In genomic region chr15:65870889-65871533, GRCh38 we compare ENCODE assay signal across 8 cellular contexts. TPM values are rescaled to one million over a fixed set of nuclear protein-coding genes. Genes with fewer than 3 reads are reported as not detected.
DNase-seq lines count a peak whose midpoint lies in the region; ATAC-seq, FAIRE-seq and TF ChIP-seq lines count a peak whose summit lies in the region.

No MANE protein-coding gene starts in this region.

- ATAC-seq in GM19023 (IDR thresholded peaks at IDR 0.05; ENCODE audit: unreplicated experiment) (no peak), HG03354 (IDR thresholded peaks at IDR 0.05; ENCODE audit: poor library complexity, severe bottlenecking, unreplicated experiment) (no peak)

- intact Hi-C loops in endothelial cell of umbilical vein (cut with micrococcal nuclease), result loop anchor here (2.0 kb wide), 1 partner anchor 354 kb away; the partner anchor contains the start of gene DPP8

- CTCF ChIA-PET in endothelial cell of umbilical vein (lab: Charles Lee), result interaction anchor here (1.0 to 2.7 kb wide), 4 partner anchors 9 to 38 kb away, joined by 3 to 19 read pairs (median 4); no protein-coding TSS in a partner anchor

- H3K36me3 ChIP-seq in SK-N-MC (ENCODE audit: insufficient read depth, low read length) (peaks cover 17% of the 10 kb centered on the region), endothelial cell of umbilical vein (ENCODE audit: control insufficient read depth in 2 of 2, extremely low read depth in 1 of 2, insufficient read depth in 2 of 2, low read length in 2 of 2) (peaks cover 0 to 3% of the 10 kb centered on the region in 2 experiments)

- peak overlapping the region; percentile 21 for H2AFZ ChIP-seq in endothelial cell of umbilical vein (ENCODE audit: low read depth, low read length)

- no peaks in the 10 kb centered on the region for H3K27me3 ChIP-seq in endothelial cell of umbilical vein (ENCODE audit: control insufficient read depth in 2 of 2, insufficient read depth in 2 of 2, low read length in 2 of 2)

- POLR2A ChIA-PET in endothelial cell of umbilical vein (lab: Charles Lee), result interaction anchor here (2.0 kb wide), 1 partner anchor 11 kb away, joined by 15 read pairs; no protein-coding TSS in a partner anchor

- DNase-seq in Caki2 (ENCODE audit: low read depth) (peak; percentile 58), HFF-Myc (ENCODE audit: extremely low read depth, low read depth) (no peak), SK-N-MC (ENCODE audit: low read depth, low spot score) (no peak), endothelial cell of umbilical vein (ENCODE audit: low read depth, low spot score) (peak; percentile 76), nephron progenitor cell (no peak), HTR-8/SVneo (ENCODE audit: insufficient read length, low spot score) (no peak)

- peaks cover 19% of the 10 kb centered on the region for H3K36me3 Mint-ChIP-seq in nephron progenitor cell (ENCODE audit: low read depth)

- H3K4me3 Mint-ChIP-seq in nephron progenitor cell, result peak overlapping the region; percentile 99

- dilution Hi-C loops in endothelial cell of umbilical vein (cut with MboI; ENCODE audit: extremely low pct_ligation_motif_present, low sequenced_read_pairs), result no loop called here

- H3K9ac ChIP-seq in SK-N-MC (ENCODE audit: insufficient read length) (peak overlapping the region; percentile 96), endothelial cell of umbilical vein (replicated peaks; ENCODE audit: extremely low read depth, insufficient read depth, low read length) (peak overlapping the region; percentile 75)

- peaks cover 19% of the 10 kb centered on the region for H3K4me1 Mint-ChIP-seq in nephron progenitor cell

- BruUV-seq in endothelial cell of umbilical vein (replicated peaks; lab: Mats Ljungman, UMichigan), result no TSS peak

- TF ChIP-seq POLR2A in endothelial cell of umbilical vein (IDR thresholded peaks at IDR 0.05; ENCODE audit: low read depth, low read length), result peak; percentile 8

- H3K27ac ChIP-seq in SK-N-MC (peak overlapping the region; percentile 54; the same call in 1 of the 2 replicates), endothelial cell of umbilical vein (ENCODE audit: insufficient read depth, low read depth, low read length) (peak overlapping the region; percentile 61)

- H3K27ac Mint-ChIP-seq in nephron progenitor cell, result peak overlapping the region; percentile 99

- H3K27me3 Mint-ChIP-seq in nephron progenitor cell (ENCODE audit: low read depth, poor library complexity), result peaks cover 8% of the 10 kb centered on the region

- H3K9me1 ChIP-seq in endothelial cell of umbilical vein (replicated peaks; ENCODE audit: control insufficient read depth, extremely low read depth, insufficient read depth, low read length), result no peaks in the 10 kb centered on the region

- H3K79me2 ChIP-seq in endothelial cell of umbilical vein (ENCODE audit: control insufficient read depth, insufficient read depth, low read length), result peaks cover 67% of the 10 kb centered on the region

- peak overlapping the region; percentile 96 for H3K4me2 ChIP-seq in endothelial cell of umbilical vein (ENCODE audit: insufficient read depth, low read length)

- FAIRE-seq in endothelial cell of umbilical vein (lab: Jason Lieb, UNC) (peak; percentile 78), HTR-8/SVneo (lab: Jason Lieb, UNC) (no peak)

- peaks cover 22% of the 10 kb centered on the region for H3K4me1 ChIP-seq in endothelial cell of umbilical vein (ENCODE audit: control insufficient read depth, extremely low read depth, insufficient read depth, low read length)

- in situ Hi-C loops in Caki2 (cut with HindIII; ENCODE audit: low pct_unique_long_range_greater_than_20kb, low sequenced_read_pairs), result no loop called here

- peaks cover 6% of the 10 kb centered on the region for H4K20me1 ChIP-seq in endothelial cell of umbilical vein (replicated peaks; ENCODE audit: control insufficient read depth, extremely low read depth, insufficient read depth, low read length)

- H3K4me3 ChIP-seq in HFF-Myc (replicated peaks; ENCODE audit: low read depth, low read length) (peak overlapping the region; percentile 80), SK-N-MC (peak overlapping the region; percentile 99), endothelial cell of umbilical vein (replicated peaks in 1 of 3; ENCODE audit: insufficient read depth in 1 of 3, low read depth in 1 of 3, low read length in 3 of 3) (peak overlapping the region; percentile 47 to 91 (median 81))

- TF ChIP-seq CTCF in HFF-Myc (IDR thresholded peaks at IDR 0.05; ENCODE audit: low read depth, low read length, missing control alignments), result no peak
- no peak for TF ChIP-seq CTCF in endothelial cell of umbilical vein (IDR thresholded peaks at IDR 0.05; ENCODE audit: extremely low read depth in 1 of 2, insufficient read depth in 1 of 2, low read depth in 1 of 2, low read length in 2 of 2)
- no peak for TF ChIP-seq CTCF in nephron progenitor cell (IDR thresholded peaks at IDR 0.05)

- H3K9me3 ChIP-seq in SK-N-MC (ENCODE audit: low read depth, low read length), result no peaks in the 10 kb centered on the region
- no peaks in the 10 kb centered on the region for H3K9me3 ChIP-seq in endothelial cell of umbilical vein (replicated peaks; ENCODE audit: control insufficient read depth, insufficient read depth, low read length)

- H3K9me3 Mint-ChIP-seq in nephron progenitor cell, result no peaks in the 10 kb centered on the region

TF ChIP-seq in endothelial cell of umbilical vein, 7 proteins besides CTCF, POLR2A, EP300 and RAD21:
- no peak for TF ChIP-seq FOS (IDR thresholded peaks at IDR 0.05; ENCODE audit: borderline replicate concordance, insufficient read depth, low read length)
- peak; percentile 1 for TF ChIP-seq JUN (IDR thresholded peaks at IDR 0.05; ENCODE audit: borderline replicate concordance, insufficient read depth, insufficient read length, low read depth)

RNA-seq across cellular contexts. Expression of gene RAB11A, which starts 1.7 kb away (rescaled TPM):
- total RNA-seq in Caki2 (2014; rRNA removed; shearing (Covaris generic); ENCODE audit: low replicate concordance), result 231 and 296 TPM in 2 replicates
- total RNA-seq in endothelial cell of umbilical vein, result 250 and 257 TPM in 2 replicates
- polyA plus RNA-seq in endothelial cell of umbilical vein, result 187 and 239 TPM in 2 replicates
- polyA plus RNA-seq in endothelial cell of umbilical vein (2011; cell fraction: cytosol; rRNA removed), result 442 and 454 TPM in 2 replicates
- polyA plus RNA-seq in endothelial cell of umbilical vein (2011; cell fraction: nucleus; rRNA removed), result 173 and 186 TPM in 2 replicates
- polyA plus RNA-seq in endothelial cell of umbilical vein (2012), result 369 and 484 TPM in 2 replicates
- 125 and 152 TPM in 2 replicates for polyA minus RNA-seq in endothelial cell of umbilical vein
- 64.0 TPM for polyA minus RNA-seq in endothelial cell of umbilical vein (2011; cell fraction: cytosol; rRNA and poly(A)+ RNA removed)
- 31.3 and 45.1 TPM in 2 replicates for polyA minus RNA-seq in endothelial cell of umbilical vein (2011; cell fraction: nucleus; rRNA and poly(A)+ RNA removed)

Comparison
In these comparisons a context has a peak if more than half of its experiments do, and no peak if none do; other contexts are left out.
1. DNase-seq: peak in Caki2 (single experiment) and endothelial cell of umbilical vein (single experiment); none in HFF-Myc (single experiment), SK-N-MC (single experiment), nephron progenitor cell (single experiment) and HTR-8/SVneo (single experiment).
2. Peak in every context shown above with its lines, with median percentiles within 50 percentile points of each other: H3K4me3 ChIP-seq.